8 cellular contexts compared by ENCODE assay signal in the genomic region with DNA sequence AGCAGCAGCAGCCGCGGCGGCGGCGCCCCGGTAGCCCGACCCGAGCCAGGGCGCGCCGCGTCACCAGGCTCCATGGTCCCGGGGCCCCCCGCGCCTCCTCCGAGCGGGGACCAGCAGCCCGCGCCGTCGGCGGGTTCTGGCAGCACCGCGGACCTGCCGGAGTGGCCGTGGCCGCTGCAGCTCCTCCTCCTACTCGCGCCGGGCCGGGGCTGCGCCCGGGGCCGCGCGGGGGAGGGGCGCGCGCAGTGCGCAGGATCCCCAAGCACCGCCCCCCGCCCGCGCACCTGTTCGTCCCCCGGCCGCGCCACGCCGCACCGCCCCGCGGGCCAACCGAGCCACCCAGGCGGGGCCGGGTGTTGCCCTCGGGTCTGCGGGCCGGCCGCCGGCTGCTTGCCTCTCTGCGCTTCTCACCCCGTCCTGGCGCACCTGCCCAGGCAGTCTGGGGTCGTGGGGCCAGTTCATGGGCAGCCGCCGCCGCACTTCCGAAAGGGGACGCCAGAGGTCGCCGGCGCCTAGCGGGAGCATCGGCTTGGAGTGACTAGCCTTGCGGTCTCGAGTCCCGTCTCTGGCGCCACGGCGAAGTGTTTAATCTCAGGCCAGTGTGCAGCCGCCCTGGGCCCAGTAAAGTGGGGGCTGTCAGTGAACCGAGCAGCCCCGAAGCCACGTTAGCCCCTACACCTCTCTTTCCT. TPM values are rescaled to one million over a fixed set of nuclear protein-coding genes. Genes with fewer than 3 reads are reported as not detected.
DNase-seq lines count a peak whose midpoint lies in the region; ATAC-seq and TF ChIP-seq lines count a peak whose summit lies in the region.

A gene (minus strand): TSS at position 163 of the 689 bp plus-strand sequence. CDS start 89 bp downstream, at position 74.

- H3K4me1 ChIP-seq in Karpas-422 (ENCODE audit: low read length) = peaks cover 8% of the 10 kb centered on the region
- no peaks in the 10 kb centered on the region for H3K4me1 ChIP-seq in neuronal stem cell (ENCODE audit: control insufficient read depth in 2 of 2, insufficient read depth in 1 of 2, low read depth in 1 of 2, low read length in 2 of 2)

- H3K14ac ChIP-seq in neuronal stem cell (ENCODE audit: low read length) = no peak within 1 kb of the TSS

- no peaks in the 10 kb centered on the region for H3K9me2 ChIP-seq in Karpas-422 (replicated peaks; ENCODE audit: insufficient read depth, low read length)

- peak; percentile 56 for TF ChIP-seq CTCF in foreskin fibroblast (IDR thresholded peaks at IDR 0.05; ENCODE audit: low read depth, low read length)

- H3K18ac ChIP-seq in neuronal stem cell (ENCODE audit: low read length) = peak within 1 kb of the TSS; percentile 90

- no peaks in the 10 kb centered on the region for H4K20me1 ChIP-seq in Karpas-422 (ENCODE audit: insufficient read depth, low read depth, low read length)

- H3K27me3 ChIP-seq in Karpas-422 (ENCODE audit: low read length) = no peaks in the 10 kb centered on the region
- peaks cover 0 to 35% (median 8%) of the 10 kb centered on the region in 3 experiments for H3K27me3 ChIP-seq in neuronal stem cell (ENCODE audit: control insufficient read depth in 3 of 3, insufficient read depth in 3 of 3, low read depth in 1 of 3, low read length in 3 of 3)

- no peak within 1 kb of the TSS for H2BK15ac ChIP-seq in neuronal stem cell (ENCODE audit: low read length)

- H2AFZ ChIP-seq in Karpas-422 (ENCODE audit: low read length) = no peak within 1 kb of the TSS
- H2AFZ ChIP-seq in neuronal stem cell (ENCODE audit: low read length) = peak within 1 kb of the TSS; percentile 77

- H3K9me3 ChIP-seq in Karpas-422 (ENCODE audit: low read length) (no peaks in the 10 kb centered on the region), neuronal stem cell (replicated peaks in 1 of 2; ENCODE audit: control insufficient read depth in 2 of 2, insufficient read depth in 1 of 2, low read depth in 1 of 2, low read length in 2 of 2) (no peaks in the 10 kb centered on the region)

- H3K79me1 ChIP-seq in neuronal stem cell (ENCODE audit: low read depth, low read length) = no peaks in the 10 kb centered on the region

- TF ChIP-seq POLR2A in Raji (IDR thresholded peaks at IDR 0.05; ENCODE audit: insufficient read depth, low read depth, low read length) = peak; percentile 58

- H3K4ac ChIP-seq in neuronal stem cell (ENCODE audit: low read length) = no peak within 1 kb of the TSS

- H3K4me2 ChIP-seq in Karpas-422 (ENCODE audit: low read depth, low read length, poor library complexity, severe bottlenecking) (peak within 1 kb of the TSS; percentile 27), neuronal stem cell (ENCODE audit: insufficient read depth, low read length, poor library complexity, severe bottlenecking) (peak within 1 kb of the TSS; percentile 57)

- H3K79me2 ChIP-seq in Karpas-422 (ENCODE audit: low read length) = no peaks in the 10 kb centered on the region

- no peak within 1 kb of the TSS for H3K23ac ChIP-seq in neuronal stem cell (ENCODE audit: low read depth, low read length, poor library complexity)

- H4K91ac ChIP-seq in neuronal stem cell (ENCODE audit: low read depth, low read length, poor library complexity) = no peak within 1 kb of the TSS

- no peak within 1 kb of the TSS for H4K8ac ChIP-seq in neuronal stem cell (ENCODE audit: low read depth, low read length)

- no peak within 1 kb of the TSS for H2BK12ac ChIP-seq in neuronal stem cell (ENCODE audit: low read length)

- ATAC-seq in GM21786 (IDR thresholded peaks at IDR 0.05; ENCODE audit: unreplicated experiment) = peak; percentile 59

- no peak within 1 kb of the TSS for H2AK5ac ChIP-seq in neuronal stem cell (ENCODE audit: low read depth, low read length)

- no peak within 1 kb of the TSS for H2BK5ac ChIP-seq in neuronal stem cell (ENCODE audit: low read length)

- H3K4me3 ChIP-seq in Karpas-422 (ENCODE audit: low read length) (peak within 1 kb of the TSS; percentile 51; the same call in 1 of the 2 replicates), foreskin fibroblast (ENCODE audit: low read depth in 1 of 2, low read length in 2 of 2) (peak within 1 kb of the TSS; percentile 57 to 68), neuronal stem cell (ENCODE audit: low read length in 2 of 2) (peak within 1 kb of the TSS; percentile 53 to 89)

- H3K9ac ChIP-seq in Karpas-422 (ENCODE audit: low read length) (no peak within 1 kb of the TSS; the same call in 1 of the 2 replicates), neuronal stem cell (ENCODE audit: low read depth, low read length, poor library complexity) (peak within 1 kb of the TSS; percentile 77)

- WGBS in neuronal stem cell (ENCODE audit: extremely low coverage in 2 of 2, insufficient read length in 2 of 2, insufficient replicate concordance in 1 of 2), 2 donors = no CpG with 5 or more reads among the region's 85 CpGs

- DNase-seq in EH (ENCODE audit: low read depth) (peak; percentile 73), Karpas-422 (peak; percentile 78), foreskin fibroblast (peak; percentile 57 to 87), neuronal stem cell (ENCODE audit: low spot score) (peak; percentile 69), superior temporal gyrus (ENCODE audit: extremely low spot score) (peak; percentile 25)
- peak; percentile 68 for DNase-seq in activated T-helper 9 cell treated with anti-CD3 and anti-CD28 coated beads, Interleukin-2, amount 50 U/mL, for 16 hours (ENCODE audit: low read depth)

- no peak within 1 kb of the TSS for H2BK120ac ChIP-seq in neuronal stem cell (ENCODE audit: low read depth, low read length)

- H3K27ac ChIP-seq in Karpas-422 (ENCODE audit: low read length) (no peak within 1 kb of the TSS), neuronal stem cell (replicated peaks; ENCODE audit: low read length) (no peak within 1 kb of the TSS)

- H3K36me3 ChIP-seq in Karpas-422 (ENCODE audit: insufficient read depth, low read length) = no peaks in the 10 kb centered on the region
- no peaks in the 10 kb centered on the region for H3K36me3 ChIP-seq in neuronal stem cell (replicated peaks in 1 of 2; ENCODE audit: control insufficient read depth in 2 of 2, insufficient read depth in 2 of 2, low read length in 2 of 2)

RNA-seq across cellular contexts. Expression of the gene that starts here (rescaled TPM):
- total RNA-seq in Karpas-422 (2014; rRNA removed; shearing (Covaris generic); ENCODE audit: low replicate concordance) = under 0.01 TPM in 1 of 2 replicates, not detected in the other
- 1.2 TPM for polyA plus RNA-seq in neuronal stem cell (2013, experiment 1 of 2)
- 1.2 TPM for polyA plus RNA-seq in neuronal stem cell (2013, experiment 2 of 2)

Comparison
In these comparisons a context has a peak if more than half of its experiments do, and no peak if none do; other contexts are left out.
1. Peak in DNase-seq, H3K4me3 ChIP-seq and H3K4me2 ChIP-seq in Karpas-422; RNA of the gene not detected or under 1 TPM.
2. DNase-seq: peak in every context shown above with its lines; median percentile 78 in Karpas-422; 73 in EH; 72 in foreskin fibroblast; 69 in neuronal stem cell; 68 in activated T-helper 9 cell treated with anti-CD3 and anti-CD28 coated beads, Interleukin-2, amount 50 U/mL, for 16 hours; 25 in superior temporal gyrus.